19 cellular contexts compared by ENCODE assay signal in the genomic region with DNA sequence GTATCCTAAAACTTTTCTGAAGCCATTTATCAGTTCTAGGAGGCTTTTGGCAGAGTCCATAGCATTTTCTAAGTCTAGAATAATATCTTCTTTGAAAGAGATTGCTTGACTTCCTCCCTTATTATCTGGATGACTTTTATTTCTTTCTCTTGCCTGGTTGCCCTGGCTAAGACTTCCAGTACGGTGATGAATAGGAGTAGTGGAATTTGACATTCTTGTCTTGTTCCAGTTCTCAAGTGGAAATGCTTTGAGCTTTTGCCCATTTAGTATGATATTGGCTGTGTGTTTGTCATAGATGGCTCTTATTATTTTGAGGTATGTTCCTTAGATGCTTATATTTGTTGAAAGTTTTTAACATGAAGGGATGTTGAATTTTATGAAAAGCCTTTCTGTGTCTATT.
"Had no signal": no experiment of that assay in that cellular context is flagged by ENCODE, and none has a peak within 500 bp of the region (broad histone marks: within the 10 kb centered on the region; RNA-seq: fewer than 3 reads in every experiment).

No MANE protein-coding gene starts in this region.

- H3K9ac ChIP-seq: KMS-11, SK-N-SH had no signal

- H3K4me3 ChIP-seq: K562 had no signal

- H3K9me2 ChIP-seq: SK-N-SH had no signal

- H3K27ac ChIP-seq: KMS-11, RWPE1 had no signal

- ATAC-seq: HepG2, K562, Panc1, PC-3 had no signal

- DNase-seq: Kasumi-1, MM.1S, NCI-H1092 treated with DMSO at 0.1 percent for 48 hours, NCI-H1436, NCI-H187, NCI-H2029, NCI-H2081 treated with DMSO at 0.1 percent for 48 hours, NCI-H2171, NCI-H524, NCI-H69, NCI-H774, PC-3, SHP77, SK-N-SH had no signal

- H3K9me3 ChIP-seq: SK-N-SH had no signal

- H3K4me2 ChIP-seq: KMS-11, SK-N-SH had no signal
